In genomic region chr14:104826858-104827172, GRCh38 we compare ENCODE assay signal across 8 cellular contexts. TPM values are rescaled to one million over a fixed set of nuclear protein-coding genes. Genes with fewer than 3 reads are reported as not detected.
DNase-seq lines count a peak whose midpoint lies in the region; FAIRE-seq and TF ChIP-seq lines count a peak whose summit lies in the region.

No MANE protein-coding gene starts in this region.

- H3K27ac Mint-ChIP-seq in neural progenitor cell = no peak overlapping the region

- H2AFZ ChIP-seq in MM.1S (ENCODE audit: low read length) = peak overlapping the region; percentile 67
- H2AFZ ChIP-seq in H1 (ENCODE audit: low read length) = no peak overlapping the region
- H2AFZ ChIP-seq in neural progenitor cell (replicated peaks) = peak overlapping the region; percentile 71

- H3K14ac ChIP-seq in H1 (ENCODE audit: insufficient read length) = no peak overlapping the region

- H4K20me1 ChIP-seq in MM.1S (ENCODE audit: insufficient read depth, low read length) = no peaks in the 10 kb centered on the region
- H4K20me1 ChIP-seq in H1 (replicated peaks in 1 of 2; ENCODE audit: control insufficient read depth in 1 of 2, insufficient read depth in 2 of 2, low read length in 2 of 2) = peaks cover 0 to 8% of the 10 kb centered on the region in 2 experiments
- H4K20me1 ChIP-seq in neural progenitor cell (ENCODE audit: low read depth) = no peaks in the 10 kb centered on the region

- no peak overlapping the region for H3K4ac ChIP-seq in H1 (replicated peaks; ENCODE audit: insufficient read length, low read depth, low read length)

- H3K27me3 Mint-ChIP-seq in neural progenitor cell (ENCODE audit: insufficient read depth, low read depth) = peaks cover 22% of the 10 kb centered on the region

- H2BK5ac ChIP-seq in H1 (ENCODE audit: low read depth, low read length) = 0 out of 2 replicates have a peak overlapping the region, but pooled peaks have one; percentile 24

- H3K27me3 ChIP-seq in BJ (ENCODE audit: control insufficient read depth, insufficient read depth, low read length) (no peaks in the 10 kb centered on the region), MM.1S (replicated peaks; ENCODE audit: insufficient read depth, low read length) (peaks cover 15% of the 10 kb centered on the region), H1 (replicated peaks in 1 of 4; ENCODE audit: control insufficient read depth in 3 of 4, extremely low read depth in 1 of 4, insufficient read depth in 3 of 4, low read length in 3 of 4) (peaks cover 0 to 26% (median 19%) of the 10 kb centered on the region in 4 experiments; a peak in 6 of 7 replicates), neural progenitor cell (peaks cover 34% of the 10 kb centered on the region)

- no peaks in the 10 kb centered on the region for H3K79me2 ChIP-seq in MM.1S (ENCODE audit: low read length)
- H3K79me2 ChIP-seq in H1 (ENCODE audit: control insufficient read depth in 1 of 2, insufficient read depth in 2 of 2, low read length in 2 of 2) = no peaks in the 10 kb centered on the region
- no peaks in the 10 kb centered on the region for H3K79me2 ChIP-seq in neural progenitor cell (ENCODE audit: low read depth)

- no CpG with 5 or more reads among the region's 27 CpGs for WGBS in H1 (ENCODE audit: extremely low coverage in 1 of 2, insufficient coverage in 1 of 2, insufficient read length in 1 of 2, insufficient replicate concordance in 2 of 2, low coverage in 1 of 2, low lambda C conversion rate in 2 of 2, missing lambda C conversion rate in 1 of 2), 2 experiments

- H3K9me2 ChIP-seq in MM.1S (replicated peaks; ENCODE audit: insufficient read depth, low read length) = no peaks in the 10 kb centered on the region

- peak overlapping the region; percentile 84 for H3K4me3 Mint-ChIP-seq in neural progenitor cell

- no peak for TF ChIP-seq RAD21 in H1 (IDR thresholded peaks at IDR 0.05 in 1 of 2, conservative IDR thresholded peaks at IDR 0.05 in 1 of 2; ENCODE audit: low read depth in 2 of 2, low read length in 2 of 2)

- no peak overlapping the region for H3K18ac ChIP-seq in H1 (ENCODE audit: extremely low read depth, low read length)

- H2BK12ac ChIP-seq in H1 (ENCODE audit: low read depth, low read length) = no peak overlapping the region

- no peak for FAIRE-seq in H1 (lab: Jason Lieb, UNC)

- peak overlapping the region; percentile 79 for H3K4me2 ChIP-seq in MM.1S (ENCODE audit: low read depth, low read length)
- H3K4me2 ChIP-seq in H1 (ENCODE audit: insufficient read depth in 1 of 2, low read depth in 2 of 2, low read length in 2 of 2) = peak overlapping the region; percentile 65 to 75
- peak overlapping the region; percentile 85 for H3K4me2 ChIP-seq in neural progenitor cell

- POLR2A ChIA-PET in BJ (lab: Charles Lee) = interaction anchor here (0.6 to 0.7 kb wide), 3 partner anchors 35 to 141 kb away, joined by 4 to 12 read pairs (median 7); no protein-coding TSS in a partner anchor
- POLR2A ChIA-PET in H1 (lab: Charles Lee; ENCODE audit: partially characterized antibody) = interaction anchor here (0.6 to 3.3 kb wide), 11 partner anchors 14 to 74 kb away, joined by 3 to 14 read pairs (median 4); partner anchors contain the start of genes CEP170B and SIVA1

- no peak for TF ChIP-seq POLR2A in H1 (IDR thresholded peaks at IDR 0.05; ENCODE audit: control extremely low read depth in 1 of 2, low read depth in 2 of 2, low read length in 2 of 2)

- peaks cover 21% of the 10 kb centered on the region; the same call in 1 of the 2 replicates for H3K23me2 ChIP-seq in H1 (ENCODE audit: low read depth, low read length)

- H2BK15ac ChIP-seq in H1 (ENCODE audit: low read length) = no peak overlapping the region

- no peak for DNase-seq in BJ (ENCODE audit: low read depth)
- DNase-seq in MM.1S = no peak
- peak in 1 of 2 experiments; percentile 62 for DNase-seq in H1 (ENCODE audit: low read depth in 1 of 2, low spot score in 2 of 2)
- no peak for DNase-seq in neural progenitor cell (ENCODE audit: low spot score)
- no peak for DNase-seq in DMS 273 (lab: John Stamatoyannopoulos, UW; ENCODE audit: unreplicated experiment)
- no peak for DNase-seq in DMS79 (lab: John Stamatoyannopoulos, UW)
- DNase-seq in amniotic stem cell (lab: John Stamatoyannopoulos, UW) = no peak
- DNase-seq in NCI-H2081 treated with DMSO at 0.1 percent for 48 hours (lab: John Stamatoyannopoulos, UW) = no peak

- H3K9me3 ChIP-seq in MM.1S (replicated peaks; ENCODE audit: insufficient read depth, low read length) (no peaks in the 10 kb centered on the region), H1 (ENCODE audit: insufficient read depth in 2 of 2, low read depth in 1 of 2, low read length in 1 of 2) (no peaks in the 10 kb centered on the region), neural progenitor cell (ENCODE audit: low read depth) (no peaks in the 10 kb centered on the region)

- no peak overlapping the region for H3K56ac ChIP-seq in H1 (replicated peaks; ENCODE audit: insufficient read length, low read depth, low read length)

- H3K9ac ChIP-seq in MM.1S (ENCODE audit: low read length) (no peak overlapping the region), H1 (replicated peaks in 1 of 4; ENCODE audit: extremely low read depth in 1 of 4, low read depth in 3 of 4, low read length in 3 of 4) (no peak overlapping the region), neural progenitor cell (no peak overlapping the region)

- H3K4me1 Mint-ChIP-seq in neural progenitor cell = peaks cover 15% of the 10 kb centered on the region

- H3K4me3 ChIP-seq in BJ (ENCODE audit: low read depth, low read length) = peak overlapping the region; percentile 53
- H3K4me3 ChIP-seq in MM.1S (ENCODE audit: low read length) = peak overlapping the region; percentile 47
- H3K4me3 ChIP-seq in H1 (ENCODE audit: extremely low read depth in 1 of 4, insufficient read depth in 2 of 4, low read depth in 3 of 4, low read length in 4 of 4) = peak overlapping the region; percentile 25 to 57 (median 38)
- peak overlapping the region; percentile 53 for H3K4me3 ChIP-seq in neural progenitor cell

- H3K9me3 Mint-ChIP-seq in neural progenitor cell = peaks cover 8% of the 10 kb centered on the region

- H4K91ac ChIP-seq in H1 (replicated peaks; ENCODE audit: insufficient read length, low read length) = no peak overlapping the region

- H3K27ac ChIP-seq in MM.1S (ENCODE audit: low read length) = no peak overlapping the region
- H3K27ac ChIP-seq in H1 (ENCODE audit: low read depth, low read length) = no peak overlapping the region
- no peak overlapping the region for H3K27ac ChIP-seq in neural progenitor cell

- H3K79me1 ChIP-seq in H1 (ENCODE audit: low read depth, low read length) = no peaks in the 10 kb centered on the region

- H4K8ac ChIP-seq in H1 (ENCODE audit: extremely low read depth, insufficient read depth, low read length) = no peak overlapping the region

- H2BK20ac ChIP-seq in H1 (ENCODE audit: low read length) = no peak overlapping the region

- H3K4me1 ChIP-seq in MM.1S (ENCODE audit: low read length) (no peaks in the 10 kb centered on the region), H1 (replicated peaks in 1 of 4; ENCODE audit: control insufficient read depth in 3 of 4, insufficient read depth in 4 of 4, low read length in 3 of 4) (peaks cover 0 to 7% (median 5%) of the 10 kb centered on the region in 4 experiments; a peak in 4 of 7 replicates), neural progenitor cell (no peaks in the 10 kb centered on the region)

- peaks cover 1% of the 10 kb centered on the region for H3K36me3 Mint-ChIP-seq in neural progenitor cell

- H3K23ac ChIP-seq in H1 (ENCODE audit: insufficient read length) = no peak overlapping the region

- no peaks in the 10 kb centered on the region for H3K36me3 ChIP-seq in BJ (ENCODE audit: control insufficient read depth, insufficient read depth, low read length)
- no peaks in the 10 kb centered on the region for H3K36me3 ChIP-seq in MM.1S (replicated peaks; ENCODE audit: insufficient read depth, low read length)
- H3K36me3 ChIP-seq in H1 (ENCODE audit: control insufficient read depth in 2 of 4, insufficient read depth in 4 of 4, low read length in 3 of 4) = no peaks in the 10 kb centered on the region
- no peaks in the 10 kb centered on the region for H3K36me3 ChIP-seq in neural progenitor cell

- H4K5ac ChIP-seq in H1 (ENCODE audit: insufficient read length, low read depth, low read length) = no peak overlapping the region

- TF ChIP-seq EP300 in H1 (IDR thresholded peaks at IDR 0.05; ENCODE audit: borderline replicate concordance in 1 of 2, low read depth in 2 of 2, low read length in 2 of 2) = no peak

- CTCF ChIA-PET in BJ (lab: Yijun Ruan, JAX) (interaction anchor here (0.6 to 4.2 kb wide), 13 partner anchors 16 to 231 kb away, joined by 3 to 76 read pairs (median 4); no protein-coding TSS in a partner anchor), H1 (lab: Charles Lee; ENCODE audit: partially characterized antibody) (interaction anchor here (0.6 to 4.1 kb wide), 32 partner anchors 18 to 689 kb away, joined by 3 to 40 read pairs (median 4); partner anchors contain the start of genes CEP170B, SIVA1 and ZBTB42)

- no peak overlapping the region for H2AK5ac ChIP-seq in H1 (ENCODE audit: low read depth, low read length)

- no peak overlapping the region for H2BK120ac ChIP-seq in H1 (replicated peaks; ENCODE audit: low read depth, low read length)

- no peak for TF ChIP-seq CTCF in BJ (IDR thresholded peaks at IDR 0.05; ENCODE audit: insufficient read depth, low read depth, low read length)
- TF ChIP-seq CTCF in MM.1S (IDR thresholded peaks at IDR 0.05; ENCODE audit: low read length) = no peak
- no peak for TF ChIP-seq CTCF in H1 (IDR thresholded peaks at IDR 0.05; ENCODE audit: control extremely low read depth in 1 of 3, insufficient read depth in 1 of 3, low read depth in 1 of 3, low read length in 3 of 3)
- TF ChIP-seq CTCF in neural progenitor cell (IDR thresholded peaks at IDR 0.05) = no peak

- H3F3A ChIP-seq in MM.1S (ENCODE audit: insufficient read depth, low read length) (no peaks in the 10 kb centered on the region), neural progenitor cell (ENCODE audit: low read depth) (peaks cover 14% of the 10 kb centered on the region)

RNA-seq across cellular contexts. Expression of gene ZBTB42, which starts 25.9 kb away (rescaled TPM):
- polyA plus RNA-seq in BJ (2011; rRNA removed) = 1.9 and 2.7 TPM in 2 replicates
- 2.0 and 3.7 TPM in 2 replicates for polyA minus RNA-seq in BJ (2011; rRNA and poly(A)+ RNA removed)
- 2.8 and 2.9 TPM in 2 replicates for total RNA-seq in H1 (2021; fragmentation: NEBNext Ultra II Directional; extraction: Animal tissue kit (Norgen Biotek cat#: 25700))
- polyA plus RNA-seq in H1 (2011; rRNA removed) = 3.1 and 3.7 TPM in 2 replicates
- polyA plus RNA-seq in H1 (2011; cell fraction: cytosol; rRNA removed) = 2.5 TPM
- 4.0 TPM for polyA plus RNA-seq in H1 (2011; cell fraction: nucleus; rRNA removed)
- polyA plus RNA-seq in H1 (2012, experiment 1 of 2) = 1.5 to 3.3 TPM (median 2.9 TPM) in 4 replicates
- 2.3 TPM for polyA plus RNA-seq in H1 (2012, experiment 2 of 2)
- 1.2 TPM for polyA plus RNA-seq in H1 (2013, experiment 1 of 2)
- polyA plus RNA-seq in H1 (2013, experiment 2 of 2) = 1.2 TPM
- 3.4 and 4.0 TPM in 2 replicates for polyA minus RNA-seq in H1 (2011; rRNA and poly(A)+ RNA removed)
- 2.7 TPM for polyA minus RNA-seq in H1 (2011; cell fraction: cytosol; rRNA and poly(A)+ RNA removed)
- polyA minus RNA-seq in H1 (2011; cell fraction: nucleus; rRNA and poly(A)+ RNA removed) = 7.3 TPM
- total RNA-seq in neural progenitor cell (ENCODE audit: low replicate concordance) = 0.41 and 1.1 TPM in 2 replicates

RNA-seq across cellular contexts. Expression of gene AKT1, which starts 31.3 kb away (rescaled TPM):
- polyA plus RNA-seq in BJ (2011; rRNA removed) (152 and 226 TPM in 2 replicates), H1 (2011; rRNA removed) (68.1 and 89.8 TPM in 2 replicates)
- 161 and 254 TPM in 2 replicates for polyA minus RNA-seq in BJ (2011; rRNA and poly(A)+ RNA removed)
- total RNA-seq in H1 (2021; fragmentation: NEBNext Ultra II Directional; extraction: Animal tissue kit (Norgen Biotek cat#: 25700)) = 62.1 and 71.5 TPM in 2 replicates
- polyA plus RNA-seq in H1 (2011; cell fraction: cytosol; rRNA removed) = 86.7 TPM
- 135 TPM for polyA plus RNA-seq in H1 (2011; cell fraction: nucleus; rRNA removed)
- 53.7 to 73.1 TPM (median 68.0 TPM) in 4 replicates for polyA plus RNA-seq in H1 (2012, experiment 1 of 2)
- polyA plus RNA-seq in H1 (2012, experiment 2 of 2) = 53.5 TPM
- 44.6 TPM for polyA plus RNA-seq in H1 (2013, experiment 1 of 2)
- polyA plus RNA-seq in H1 (2013, experiment 2 of 2) = 45.6 TPM
- polyA minus RNA-seq in H1 (2011; rRNA and poly(A)+ RNA removed) = 43.3 and 54.9 TPM in 2 replicates
- 46.9 TPM for polyA minus RNA-seq in H1 (2011; cell fraction: cytosol; rRNA and poly(A)+ RNA removed)
- 28.2 TPM for polyA minus RNA-seq in H1 (2011; cell fraction: nucleus; rRNA and poly(A)+ RNA removed)
- total RNA-seq in neural progenitor cell (ENCODE audit: low replicate concordance) = 67.2 and 92.4 TPM in 2 replicates

RNA-seq across cellular contexts. Expression of gene CEP170B, which starts 38.3 kb away (rescaled TPM):
- polyA plus RNA-seq in BJ (2011; rRNA removed) (5.4 and 8.0 TPM in 2 replicates), H1 (2011; rRNA removed) (9.1 and 15.2 TPM in 2 replicates)
- 4.3 and 5.4 TPM in 2 replicates for polyA minus RNA-seq in BJ (2011; rRNA and poly(A)+ RNA removed)
- 32.3 and 33.8 TPM in 2 replicates for total RNA-seq in H1 (2021; fragmentation: NEBNext Ultra II Directional; extraction: Animal tissue kit (Norgen Biotek cat#: 25700))
- polyA plus RNA-seq in H1 (2011; cell fraction: cytosol; rRNA removed) = 9.4 TPM
- 34.9 TPM for polyA plus RNA-seq in H1 (2011; cell fraction: nucleus; rRNA removed)
- polyA plus RNA-seq in H1 (2012, experiment 1 of 2) = 14.3 to 23.9 TPM (median 20.7 TPM) in 4 replicates
- 13.0 TPM for polyA plus RNA-seq in H1 (2012, experiment 2 of 2)
- polyA plus RNA-seq in H1 (2013, experiment 1 of 2) = 17.1 TPM
- polyA plus RNA-seq in H1 (2013, experiment 2 of 2) = 16.2 TPM
- polyA minus RNA-seq in H1 (2011; rRNA and poly(A)+ RNA removed) = 4.7 and 5.7 TPM in 2 replicates
- 11.5 TPM for polyA minus RNA-seq in H1 (2011; cell fraction: cytosol; rRNA and poly(A)+ RNA removed)
- 11.6 TPM for polyA minus RNA-seq in H1 (2011; cell fraction: nucleus; rRNA and poly(A)+ RNA removed)
- 3.0 and 13.7 TPM in 2 replicates for total RNA-seq in neural progenitor cell (ENCODE audit: low replicate concordance)
